17 cellular contexts compared by ENCODE assay signal in the genomic region with DNA sequence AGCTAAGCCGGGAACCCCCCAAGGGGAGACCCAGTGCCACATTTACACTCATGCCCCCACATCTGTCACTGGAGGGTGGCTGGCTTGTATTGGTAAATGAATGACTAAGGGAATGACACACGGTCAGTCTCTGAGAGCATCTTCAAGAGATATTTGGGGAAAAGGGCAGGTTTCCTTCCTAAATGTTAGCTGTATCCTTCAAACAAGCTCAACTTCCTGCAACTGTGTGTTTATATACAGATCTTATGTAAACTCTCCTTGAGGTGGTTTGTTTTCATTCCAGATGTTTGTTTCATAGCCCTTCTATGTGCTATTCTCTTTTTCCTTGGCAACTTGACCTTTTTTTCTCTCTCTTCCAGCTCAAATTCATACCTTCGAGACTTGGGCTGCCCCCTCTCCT.
"Had no signal": no experiment of that assay in that cellular context is flagged by ENCODE, and none has a peak within 500 bp of the region (broad histone marks: within the 10 kb centered on the region; RNA-seq: fewer than 3 reads in every experiment).

No MANE protein-coding gene starts in this region.

- H3K27me3 Mint-ChIP-seq: brain had no signal

- H3K9me3 Mint-ChIP-seq: activated B cell treated with CpG ODN at 0.5 μM for 24 hours; activated CD4-positive, alpha-beta T cell treated with anti-CD3 and anti-CD28 coated beads, Interleukin-2, amount 10 ng/mL, durations not matched to agents 24 days and 14 days; activated naive CD4-positive, alpha-beta T cell treated with anti-CD3 and anti-CD28 coated beads, Interleukin-2, amount 50 U/mL, for 24 hours; neural crest cell; stimulated activated naive CD8-positive, alpha-beta T cell treated with anti-CD3 and anti-CD28 coated beads, Interleukin-15, Interleukin-2, amounts not matched to agents 100 ng/mL and 50 ng/mL, for 24 hours; T-cell had no signal

- H3K27me3 ChIP-seq: upper lobe of left lung had no signal

- H3K27ac Mint-ChIP-seq: activated B cell treated with CpG ODN at 0.5 μM for 24 hours; activated CD4-positive, alpha-beta T cell treated with anti-CD3 and anti-CD28 coated beads, Interleukin-2, amount 10 ng/mL, durations not matched to agents 24 days and 14 days; activated naive CD4-positive, alpha-beta T cell treated with anti-CD3 and anti-CD28 coated beads, Interleukin-2, amount 50 U/mL, for 24 hours; stimulated activated naive CD8-positive, alpha-beta T cell treated with anti-CD3 and anti-CD28 coated beads, Interleukin-15, Interleukin-2, amounts not matched to agents 100 ng/mL and 50 ng/mL, for 24 hours; T-cell had no signal

- DNase-seq: activated B cell treated with CpG ODN at 0.5 μM for 24 hours; activated CD4-positive, alpha-beta T cell treated with anti-CD3 and anti-CD28 coated beads, Interleukin-2, amount 10 ng/mL, durations not matched to agents 24 days and 14 days; activated CD8-positive, alpha-beta memory T cell treated with anti-CD3 and anti-CD28 coated beads for 24 hours; activated T-cell treated with anti-CD3 and anti-CD28 coated beads for 4 hours; amygdala; effector memory CD4-positive, alpha-beta T cell; foreskin melanocyte; heart right ventricle; left ventricle myocardium superior; stimulated activated CD4-positive, alpha-beta T cell treated with anti-CD3 and anti-CD28 coated beads, Interleukin-15, amount 100 ng/mL, for 24 hours; stimulated activated CD4-positive, alpha-beta T cell treated with anti-CD3 and anti-CD28 coated beads, Interleukin-4, amount 100 ng/mL, for 24 hours; T-cell; upper lobe of left lung had no signal

- H3K4me3 Mint-ChIP-seq: activated B cell treated with CpG ODN at 0.5 μM for 24 hours; activated CD4-positive, alpha-beta T cell treated with anti-CD3 and anti-CD28 coated beads, Interleukin-2, amount 10 ng/mL, durations not matched to agents 24 days and 14 days; activated naive CD4-positive, alpha-beta T cell treated with anti-CD3 and anti-CD28 coated beads, Interleukin-2, amount 50 U/mL, for 24 hours; brain; neural crest cell; stimulated activated naive CD8-positive, alpha-beta T cell treated with anti-CD3 and anti-CD28 coated beads, Interleukin-15, Interleukin-2, amounts not matched to agents 100 ng/mL and 50 ng/mL, for 24 hours; T-cell had no signal

- H3K27ac ChIP-seq: heart right ventricle, upper lobe of left lung had no signal

- H3K4me3 ChIP-seq: heart right ventricle, upper lobe of left lung had no signal

- H3K36me3 ChIP-seq: heart right ventricle, upper lobe of left lung had no signal

- ATAC-seq: heart right ventricle, left ventricle myocardium superior, T-cell had no signal

- H3K36me3 Mint-ChIP-seq: activated naive CD4-positive, alpha-beta T cell treated with anti-CD3 and anti-CD28 coated beads, Interleukin-2, amount 50 U/mL, for 24 hours; brain; T-cell had no signal

- H3K4me1 Mint-ChIP-seq: activated B cell treated with CpG ODN at 0.5 μM for 24 hours; activated CD4-positive, alpha-beta T cell treated with anti-CD3 and anti-CD28 coated beads, Interleukin-2, amount 10 ng/mL, durations not matched to agents 24 days and 14 days; activated naive CD4-positive, alpha-beta T cell treated with anti-CD3 and anti-CD28 coated beads, Interleukin-2, amount 50 U/mL, for 24 hours had no signal

- H3K9me3 ChIP-seq: heart right ventricle, upper lobe of left lung had no signal
